Comparison of ENCODE assay signal across 20 cellular contexts in genomic region chr2:218024336-218024735, GRCh38. TPM values are rescaled to one million over a fixed set of nuclear protein-coding genes. Genes with fewer than 3 reads are reported as not detected.
DNase-seq lines count a peak whose midpoint lies in the region; ATAC-seq and TF ChIP-seq lines count a peak whose summit lies in the region.
"Had no signal": no experiment of that assay in that cellular context is flagged by ENCODE, and none has a peak within 500 bp of the region (broad histone marks: within the 10 kb centered on the region; RNA-seq: fewer than 3 reads in every experiment).

No MANE protein-coding gene starts in this region.

- H3K9me3 Mint-ChIP-seq in stimulated activated naive CD8-positive, alpha-beta T cell treated with anti-CD3 and anti-CD28 coated beads, Interleukin-15, amount 100 ng/mL, for 72 hours: no peaks in the 10 kb centered on the region
- H3K9me3 Mint-ChIP-seq: activated CD4-positive, alpha-beta T cell treated with anti-CD3 and anti-CD28 coated beads, Interleukin-2, amount 10 ng/mL, durations not matched to agents 7 days and 5 days had no signal

- TF ChIP-seq CTCF in BE2C (IDR thresholded peaks at IDR 0.05; ENCODE audit: low read depth, low read length): no peak
- no peak for TF ChIP-seq CTCF in SK-N-SH (IDR thresholded peaks at IDR 0.05)
- TF ChIP-seq CTCF in GM10248 (IDR thresholded peaks at IDR 0.05; ENCODE audit: control extremely low read depth, extremely low read depth, low read depth, missing control alignments): no peak

- no peak for TF ChIP-seq RAD21 in SK-N-SH (IDR thresholded peaks at IDR 0.05; ENCODE audit: low read length)

- intact Hi-C loops in cardiac septum (cut with DNase I) (no loop called here), sciatic nerve (cut with DNase I) (no loop called here)

- no peaks in the 10 kb centered on the region for H3K27me3 Mint-ChIP-seq in stimulated activated naive CD8-positive, alpha-beta T cell treated with anti-CD3 and anti-CD28 coated beads, Interleukin-15, amount 100 ng/mL, for 72 hours
- H3K27me3 Mint-ChIP-seq: activated CD4-positive, alpha-beta T cell treated with anti-CD3 and anti-CD28 coated beads, Interleukin-2, amount 10 ng/mL, durations not matched to agents 7 days and 5 days had no signal

- no peak overlapping the region for H3K4me2 ChIP-seq in SK-N-SH

- CTCF ChIA-PET in SK-N-SH (lab: Yijun Ruan, JAX): interaction anchor here (0.9 to 2.5 kb wide), 4 partner anchors 28 to 239 kb away, joined by 3 to 12 read pairs (median 8); no protein-coding TSS in a partner anchor
- CTCF ChIA-PET in GM10248 (lab: Yijun Ruan, JAX): interaction anchor here (1.1 to 3.3 kb wide), 2 partner anchors 10 to 238 kb away, joined by 3 to 11 read pairs; no protein-coding TSS in a partner anchor

- no peaks in the 10 kb centered on the region for H3K79me2 ChIP-seq in SK-N-SH (ENCODE audit: insufficient read depth)
- H3K79me2 ChIP-seq: parathyroid adenoma had no signal

- H3K4me3 Mint-ChIP-seq in stimulated activated naive CD8-positive, alpha-beta T cell treated with anti-CD3 and anti-CD28 coated beads, Interleukin-15, amount 100 ng/mL, for 72 hours: no peak overlapping the region
- H3K4me3 Mint-ChIP-seq: activated CD4-positive, alpha-beta T cell treated with anti-CD3 and anti-CD28 coated beads, Interleukin-2, amount 10 ng/mL, durations not matched to agents 7 days and 5 days had no signal

- H4K20me1 ChIP-seq in SK-N-SH (ENCODE audit: insufficient read depth): no peaks in the 10 kb centered on the region

- H3K27me3 ChIP-seq in BE2C (no peaks in the 10 kb centered on the region), SK-N-SH (ENCODE audit: insufficient read depth) (no peaks in the 10 kb centered on the region)
- H3K27me3 ChIP-seq: ascending aorta had no signal

- H3K4me1 Mint-ChIP-seq in stimulated activated naive CD8-positive, alpha-beta T cell treated with anti-CD3 and anti-CD28 coated beads, Interleukin-15, amount 100 ng/mL, for 72 hours: no peaks in the 10 kb centered on the region
- H3K4me1 Mint-ChIP-seq: activated CD4-positive, alpha-beta T cell treated with anti-CD3 and anti-CD28 coated beads, Interleukin-2, amount 10 ng/mL, durations not matched to agents 7 days and 5 days had no signal

- peaks cover 5% of the 10 kb centered on the region; the same call in 1 of the 2 replicates for H3K4me1 ChIP-seq in BE2C
- H3K4me1 ChIP-seq in SK-N-SH (ENCODE audit: control insufficient read depth in 1 of 2, insufficient read depth in 2 of 2, low read depth in 1 of 2, low read length in 1 of 2): peaks cover 0 to 22% of the 10 kb centered on the region in 2 experiments; a peak in 1 of 4 replicates

- H3K4me3 ChIP-seq in BE2C (ENCODE audit: low read depth, low read length) (no peak overlapping the region), SK-N-SH (ENCODE audit: low read depth in 2 of 2, low read length in 1 of 2) (no peak overlapping the region)
- H3K4me3 ChIP-seq: ascending aorta, skin epidermis had no signal

- no peaks in the 10 kb centered on the region for H3F3A ChIP-seq in SK-N-SH (replicated peaks; ENCODE audit: insufficient read depth)

- no peak overlapping the region for H3K27ac ChIP-seq in SK-N-SH (ENCODE audit: low read depth in 2 of 2, low read length in 1 of 2)
- H3K27ac ChIP-seq: parathyroid adenoma, skin epidermis had no signal

- no peak for TF ChIP-seq EP300 in SK-N-SH (IDR thresholded peaks at IDR 0.05; ENCODE audit: borderline replicate concordance in 1 of 2, low read depth in 1 of 2, low read length in 1 of 2)

- H3K9ac ChIP-seq in SK-N-SH: no peak overlapping the region
- H3K9ac ChIP-seq: parathyroid adenoma had no signal

- no peaks in the 10 kb centered on the region for H3K36me3 ChIP-seq in BE2C
- no peaks in the 10 kb centered on the region for H3K36me3 ChIP-seq in SK-N-SH (replicated peaks in 1 of 2; ENCODE audit: control insufficient read depth in 1 of 2, insufficient read depth in 2 of 2, low read length in 1 of 2)
- H3K36me3 ChIP-seq: ascending aorta had no signal

- H3K9me3 ChIP-seq in BE2C (no peaks in the 10 kb centered on the region), SK-N-SH (no peaks in the 10 kb centered on the region)
- H3K9me3 ChIP-seq: ascending aorta had no signal

- 90% methylated on average over 1 of the region's 2 CpGs for WGBS in SK-N-SH (ENCODE audit: low lambda C conversion rate)

- no peak overlapping the region for H2AFZ ChIP-seq in SK-N-SH (ENCODE audit: low read depth)
- H2AFZ ChIP-seq: parathyroid adenoma had no signal

- ATAC-seq in sciatic nerve (no peak), GM18907 (IDR thresholded peaks at IDR 0.05; ENCODE audit: unreplicated experiment) (no peak), GM19452 (IDR thresholded peaks at IDR 0.05; ENCODE audit: unreplicated experiment) (no peak)
- no peak for ATAC-seq in stimulated activated naive CD8-positive, alpha-beta T cell treated with anti-CD3 and anti-CD28 coated beads, Interleukin-15, amount 100 ng/mL, for 72 hours

- DNase-seq in BE2C (peak; percentile 3), SK-N-SH (peak; percentile 21), cardiac septum (ENCODE audit: low spot score) (peak; percentile 78), sciatic nerve (ENCODE audit: low spot score) (peak; percentile 36), GM10248 (ENCODE audit: extremely low spot score) (no peak)
- no peak for DNase-seq in stimulated activated naive CD8-positive, alpha-beta T cell treated with anti-CD3 and anti-CD28 coated beads, Interleukin-15, amount 100 ng/mL, for 72 hours
- DNase-seq: activated CD4-positive, alpha-beta T cell treated with anti-CD3 and anti-CD28 coated beads, Interleukin-2, amount 10 ng/mL, durations not matched to agents 7 days and 5 days; cerebellar nuclear complex; DND-41; NCI-H1694 treated with DMSO at 0.1 percent for 48 hours; NCI-H446 treated with DMSO at 0.1 percent for 48 hours; stimulated activated CD4-positive, alpha-beta T cell treated with anti-CD3 and anti-CD28 coated beads, Interleukin-4, amount 100 ng/mL, for 24 hours; SW 1271 had no signal

- POLR2A ChIA-PET in SK-N-SH (lab: Yijun Ruan, JAX): interaction anchor here (1.0 kb wide), 1 partner anchor 8 kb away, joined by 3 read pairs; no protein-coding TSS in a partner anchor
- POLR2A ChIA-PET in GM10248 (lab: Yijun Ruan, JAX): no interaction called here

- no peaks in the 10 kb centered on the region for H3K9me2 ChIP-seq in SK-N-SH

- H3K27ac Mint-ChIP-seq in stimulated activated naive CD8-positive, alpha-beta T cell treated with anti-CD3 and anti-CD28 coated beads, Interleukin-15, amount 100 ng/mL, for 72 hours: no peak overlapping the region
- H3K27ac Mint-ChIP-seq: activated CD4-positive, alpha-beta T cell treated with anti-CD3 and anti-CD28 coated beads, Interleukin-2, amount 10 ng/mL, durations not matched to agents 7 days and 5 days had no signal

TF ChIP-seq in SK-N-SH, 30 proteins besides CTCF, POLR2A, EP300 and RAD21 (continues in another document):
- TF ChIP-seq TEAD4 (IDR thresholded peaks at IDR 0.05; ENCODE audit: borderline replicate concordance, insufficient read depth): no peak
- no peak for TF ChIP-seq MXI1 (IDR thresholded peaks at IDR 0.05; ENCODE audit: low read depth, low read length)
- no peak for TF ChIP-seq FOXM1 (IDR thresholded peaks at IDR 0.05; ENCODE audit: low read depth)
- TF ChIP-seq SMC3 (IDR thresholded peaks at IDR 0.05; ENCODE audit: low read depth, low read length): no peak
- no peak for TF ChIP-seq SIN3A (IDR thresholded peaks at IDR 0.05; ENCODE audit: borderline replicate concordance, low read depth, low read length)
- TF ChIP-seq MEF2A (IDR thresholded peaks at IDR 0.05; ENCODE audit: borderline replicate concordance, low read depth): no peak
- TF ChIP-seq RXRA (IDR thresholded peaks at IDR 0.05; ENCODE audit: borderline replicate concordance, low read depth): no peak
- no peak for TF ChIP-seq FOSL2 (IDR thresholded peaks at IDR 0.05; ENCODE audit: borderline replicate concordance, low read depth)
- TF ChIP-seq CHD2 (IDR thresholded peaks at IDR 0.05; ENCODE audit: low read length, partially characterized antibody): no peak
- TF ChIP-seq NRF1 (IDR thresholded peaks at IDR 0.05; ENCODE audit: low read depth, low read length): no peak
- TF ChIP-seq PBX3 (IDR thresholded peaks at IDR 0.05): no peak
- no peak for TF ChIP-seq GATA2 (CRISPR knock-in tag; IDR thresholded peaks at IDR 0.05)
- no peak for TF ChIP-seq RCOR1 (IDR thresholded peaks at IDR 0.05; ENCODE audit: low read length)
- no peak for TF ChIP-seq ELF1 (IDR thresholded peaks at IDR 0.05)
- TF ChIP-seq GABPA (IDR thresholded peaks at IDR 0.05; ENCODE audit: low read depth): no peak
- TF ChIP-seq USF1 (IDR thresholded peaks at IDR 0.05; ENCODE audit: borderline replicate concordance, low read depth): no peak
- no peak for TF ChIP-seq EZH2phosphoT487 (IDR thresholded peaks at IDR 0.05; ENCODE audit: borderline replicate concordance, low read depth)

RNA-seq across cellular contexts. Expression of gene TNS1, which starts 21.5 kb away (rescaled TPM):
- polyA plus RNA-seq in BE2C (2012; ENCODE audit: insufficient read depth, insufficient read length, low read depth): 65.0 TPM
- 10.5 and 12.1 TPM in 2 replicates for polyA plus RNA-seq in SK-N-SH (2012; rRNA removed)
- polyA plus RNA-seq in SK-N-SH (2012; cell fraction: cytosol; rRNA removed): 7.1 and 10.2 TPM in 2 replicates
- 34.1 and 40.8 TPM in 2 replicates for polyA plus RNA-seq in SK-N-SH (2012; cell fraction: nucleus; rRNA removed)
- total RNA-seq in cardiac septum (870 TPM), sciatic nerve (703 TPM)

RNA-seq across cellular contexts. Expression of gene RUFY4, which starts 44.7 kb away (rescaled TPM):
- not detected for polyA plus RNA-seq in BE2C (2012; ENCODE audit: insufficient read depth, insufficient read length, low read depth)
- polyA plus RNA-seq in SK-N-SH (2012; rRNA removed): not detected in 2 replicates
- polyA plus RNA-seq in SK-N-SH (2012; cell fraction: cytosol; rRNA removed): not detected in 2 replicates
- polyA plus RNA-seq in SK-N-SH (2012; cell fraction: nucleus; rRNA removed): 0.01 and 0.02 TPM in 2 replicates
- total RNA-seq in cardiac septum (not detected), sciatic nerve (0.36 TPM)
- total RNA-seq: ascending aorta, fibroblast of lung, lung microvascular endothelial cell had no signal
- polyA plus RNA-seq: fibroblast of lung had no signal

Comparison
In these comparisons a context has a peak if more than half of its experiments do, and no peak if none do; other contexts are left out.
1. DNase-seq: peak in BE2C (single experiment), SK-N-SH (single experiment), cardiac septum (single experiment) and sciatic nerve (single experiment); none in GM10248 (single experiment) and stimulated activated naive CD8-positive, alpha-beta T cell treated with anti-CD3 and anti-CD28 coated beads, Interleukin-15, amount 100 ng/mL, for 72 hours (0 of 2).